Comparison of ENCODE assay signal across 9 cellular contexts in the genomic region with DNA sequence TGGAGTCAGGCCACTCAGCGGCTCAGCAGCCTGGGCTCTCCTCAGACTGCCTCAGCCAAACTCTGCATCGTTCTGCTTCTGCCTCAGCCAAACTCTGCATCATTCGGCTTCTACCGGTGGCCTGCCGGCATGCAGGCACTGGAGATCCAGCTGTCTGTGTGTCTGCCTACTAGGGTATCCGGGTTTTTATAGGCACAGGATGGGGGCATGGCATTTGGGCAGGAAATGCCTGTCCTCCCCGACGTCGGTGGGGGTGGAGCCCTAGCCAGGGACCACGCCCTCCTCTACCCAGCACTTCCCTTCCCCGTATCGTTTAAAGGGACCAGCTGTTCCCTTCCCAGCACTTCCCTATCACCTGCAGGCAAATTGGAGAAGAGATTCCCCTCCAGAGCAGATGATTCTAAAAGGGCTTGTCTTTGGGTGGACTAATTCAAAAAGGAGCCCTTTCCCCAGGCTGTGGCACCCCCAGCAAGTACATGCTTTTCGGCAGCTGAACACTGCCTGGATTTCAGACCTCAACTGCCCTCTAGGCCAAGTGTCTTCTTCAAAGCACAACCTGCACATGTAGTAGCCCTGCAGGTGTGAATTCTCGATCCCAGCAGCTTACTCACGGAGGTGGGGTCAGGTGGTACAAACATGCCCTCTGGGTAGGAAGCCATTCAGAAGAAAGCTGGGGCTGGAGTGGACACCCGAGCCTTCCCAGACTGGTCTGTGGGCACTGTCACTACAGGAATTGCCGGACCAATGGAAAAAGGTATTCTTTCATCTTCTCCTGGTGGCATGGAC. TPM values are rescaled to one million over a fixed set of nuclear protein-coding genes. Genes with fewer than 3 reads are reported as not detected.
DNase-seq lines count a peak whose midpoint lies in the region; ATAC-seq and TF ChIP-seq lines count a peak whose summit lies in the region.
"Had no signal": no experiment of that assay in that cellular context is flagged by ENCODE, and none has a peak within 500 bp of the region (broad histone marks: within the 10 kb centered on the region; RNA-seq: fewer than 3 reads in every experiment).

No MANE protein-coding gene starts in this region.

- H3K4me3 Mint-ChIP-seq in stimulated activated naive CD8-positive, alpha-beta T cell treated with anti-CD3 and anti-CD28 coated beads, Interleukin-15, Interleukin-2, amounts not matched to agents 100 ng/mL and 50 ng/mL, for 24 hours = peak overlapping the region; percentile 80

- no peak for TF ChIP-seq CTCF in brain microvascular endothelial cell (IDR thresholded peaks at IDR 0.05; ENCODE audit: low read depth, low read length, missing control alignments)

- no peak overlapping the region for H3K27ac Mint-ChIP-seq in stimulated activated naive CD8-positive, alpha-beta T cell treated with anti-CD3 and anti-CD28 coated beads, Interleukin-15, Interleukin-2, amounts not matched to agents 100 ng/mL and 50 ng/mL, for 24 hours

- H3K9me3 Mint-ChIP-seq in stimulated activated naive CD8-positive, alpha-beta T cell treated with anti-CD3 and anti-CD28 coated beads, Interleukin-15, Interleukin-2, amounts not matched to agents 100 ng/mL and 50 ng/mL, for 24 hours = no peaks in the 10 kb centered on the region

- ATAC-seq in left lobe of liver = peak; percentile 23

- no peaks in the 10 kb centered on the region for H3K36me3 ChIP-seq in brain microvascular endothelial cell (replicated peaks)

- in situ Hi-C loops in brain microvascular endothelial cell (cut with HindIII; ENCODE audit: low pct_ligation_motif_present, low sequenced_read_pairs) = no loop called here

- peaks cover 14% of the 10 kb centered on the region for H3K4me1 Mint-ChIP-seq in stimulated activated naive CD8-positive, alpha-beta T cell treated with anti-CD3 and anti-CD28 coated beads, Interleukin-15, Interleukin-2, amounts not matched to agents 100 ng/mL and 50 ng/mL, for 24 hours (ENCODE audit: low read depth)

- H3K36me3 Mint-ChIP-seq in stimulated activated naive CD8-positive, alpha-beta T cell treated with anti-CD3 and anti-CD28 coated beads, Interleukin-15, Interleukin-2, amounts not matched to agents 100 ng/mL and 50 ng/mL, for 24 hours (ENCODE audit: low read depth) = no peaks in the 10 kb centered on the region

- no peak overlapping the region for H3K27ac ChIP-seq in brain microvascular endothelial cell
- H3K27ac ChIP-seq: VCaP had no signal

- H3K27me3 ChIP-seq in brain microvascular endothelial cell (replicated peaks) = no peaks in the 10 kb centered on the region

- H3K4me3 ChIP-seq in brain microvascular endothelial cell (ENCODE audit: low read depth, low read length) = no peak overlapping the region

- DNase-seq in NCI-H2171 treated with DMSO at 0.1 percent for 48 hours (lab: John Stamatoyannopoulos, UW) = peak; percentile 17
- DNase-seq in NCI-H2171 (lab: John Stamatoyannopoulos, UW) = no peak
- peak; percentile 90 for DNase-seq in NCI-H526 treated with DMSO at 0.1 percent for 48 hours (lab: John Stamatoyannopoulos, UW)
- DNase-seq in activated T-helper 9 cell treated with anti-CD3 and anti-CD28 coated beads, Interleukin-2, amount 50 U/mL, for 16 hours (ENCODE audit: low read depth) = peak; percentile 20
- no peak for DNase-seq in left lobe of liver (ENCODE audit: low spot score)
- DNase-seq in occipital lobe (lab: John Stamatoyannopoulos, UW) = no peak
- no peak for DNase-seq in brain microvascular endothelial cell

- no peaks in the 10 kb centered on the region for H3K27me3 Mint-ChIP-seq in stimulated activated naive CD8-positive, alpha-beta T cell treated with anti-CD3 and anti-CD28 coated beads, Interleukin-15, Interleukin-2, amounts not matched to agents 100 ng/mL and 50 ng/mL, for 24 hours

RNA-seq across cellular contexts. Expression of a gene that starts 25.5 kb away (rescaled TPM):
- total RNA-seq in left lobe of liver = not detected
- total RNA-seq in occipital lobe = 34.8 TPM

Comparison
In these comparisons a context has a peak if more than half of its experiments do, and no peak if none do; other contexts are left out.
1. DNase-seq: peak in NCI-H2171 treated with DMSO at 0.1 percent for 48 hours (single experiment), NCI-H526 treated with DMSO at 0.1 percent for 48 hours (single experiment) and activated T-helper 9 cell treated with anti-CD3 and anti-CD28 coated beads, Interleukin-2, amount 50 U/mL, for 16 hours (single experiment); none in NCI-H2171 (single experiment), left lobe of liver (single experiment), occipital lobe (single experiment) and brain microvascular endothelial cell (single experiment).
2. RNA of a gene that starts 25.5 kb away (total RNA-seq): 34.8 TPM in occipital lobe (single experiment); not detected in left lobe of liver (single experiment); every median in the first group is over 10 times any median in the second.